In the genomic region with DNA sequence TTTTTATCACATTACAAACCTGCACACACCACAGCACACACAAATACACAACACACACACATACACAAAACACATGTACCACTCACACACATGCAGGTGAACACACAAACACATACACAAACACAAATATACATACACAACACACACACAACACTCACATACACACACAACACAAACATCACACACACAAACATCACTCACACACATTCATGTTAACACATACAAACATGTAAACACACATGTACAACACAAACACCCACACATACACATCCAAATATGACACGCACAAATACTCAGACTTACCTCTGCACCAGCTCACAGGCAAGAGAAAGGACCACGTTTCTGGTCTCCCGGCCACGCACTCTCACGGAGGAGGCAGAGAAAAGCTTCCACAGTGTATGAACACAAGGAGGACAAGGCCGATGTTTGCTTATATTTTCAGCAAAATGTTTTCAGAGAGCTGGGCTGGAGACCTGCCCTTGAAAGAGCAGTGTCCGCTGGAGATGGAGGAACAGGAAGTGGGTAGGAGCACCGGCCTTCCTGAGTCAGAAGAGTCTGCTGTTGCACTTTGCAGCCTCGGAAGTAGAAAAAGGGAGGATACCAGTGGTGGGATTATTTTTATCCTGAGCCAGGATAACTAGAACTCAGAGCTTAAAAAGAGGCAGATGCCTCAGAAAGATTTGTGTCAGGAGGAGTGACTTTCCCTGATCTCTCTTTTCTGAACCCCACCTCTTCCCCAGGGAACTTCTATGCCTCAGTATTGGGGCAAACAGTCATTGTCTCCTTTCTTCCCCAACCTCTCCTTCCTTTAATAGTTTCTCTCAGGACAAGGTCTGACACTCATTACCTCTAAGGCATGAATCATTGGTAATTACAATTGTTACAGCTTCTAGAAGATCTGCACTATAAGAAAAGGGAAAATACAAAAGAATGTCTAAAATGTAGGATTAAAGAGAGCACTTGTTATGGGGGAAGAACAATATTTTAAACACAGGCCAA, we compare ENCODE assay signal across 1 cellular context.
TF ChIP-seq lines count a peak whose summit lies in the region.

TSS of gene GIMAP6 (minus strand) at position 520 of the 999 bp plus-strand sequence. CDS start 2,243 bp downstream, outside the sequence.

TF ChIP-seq in GM12878, 131 proteins besides CTCF, POLR2A, EP300 and RAD21 (continued from another document and continues in another):
- TF ChIP-seq CUX1 (IDR thresholded peaks at IDR 0.05; ENCODE audit: insufficient replicate concordance, low read depth, low read length): no peak
- TF ChIP-seq ZNF384 (IDR thresholded peaks at IDR 0.05; ENCODE audit: borderline replicate concordance, low read depth, low read length): no peak
- TF ChIP-seq, protein P1, sequence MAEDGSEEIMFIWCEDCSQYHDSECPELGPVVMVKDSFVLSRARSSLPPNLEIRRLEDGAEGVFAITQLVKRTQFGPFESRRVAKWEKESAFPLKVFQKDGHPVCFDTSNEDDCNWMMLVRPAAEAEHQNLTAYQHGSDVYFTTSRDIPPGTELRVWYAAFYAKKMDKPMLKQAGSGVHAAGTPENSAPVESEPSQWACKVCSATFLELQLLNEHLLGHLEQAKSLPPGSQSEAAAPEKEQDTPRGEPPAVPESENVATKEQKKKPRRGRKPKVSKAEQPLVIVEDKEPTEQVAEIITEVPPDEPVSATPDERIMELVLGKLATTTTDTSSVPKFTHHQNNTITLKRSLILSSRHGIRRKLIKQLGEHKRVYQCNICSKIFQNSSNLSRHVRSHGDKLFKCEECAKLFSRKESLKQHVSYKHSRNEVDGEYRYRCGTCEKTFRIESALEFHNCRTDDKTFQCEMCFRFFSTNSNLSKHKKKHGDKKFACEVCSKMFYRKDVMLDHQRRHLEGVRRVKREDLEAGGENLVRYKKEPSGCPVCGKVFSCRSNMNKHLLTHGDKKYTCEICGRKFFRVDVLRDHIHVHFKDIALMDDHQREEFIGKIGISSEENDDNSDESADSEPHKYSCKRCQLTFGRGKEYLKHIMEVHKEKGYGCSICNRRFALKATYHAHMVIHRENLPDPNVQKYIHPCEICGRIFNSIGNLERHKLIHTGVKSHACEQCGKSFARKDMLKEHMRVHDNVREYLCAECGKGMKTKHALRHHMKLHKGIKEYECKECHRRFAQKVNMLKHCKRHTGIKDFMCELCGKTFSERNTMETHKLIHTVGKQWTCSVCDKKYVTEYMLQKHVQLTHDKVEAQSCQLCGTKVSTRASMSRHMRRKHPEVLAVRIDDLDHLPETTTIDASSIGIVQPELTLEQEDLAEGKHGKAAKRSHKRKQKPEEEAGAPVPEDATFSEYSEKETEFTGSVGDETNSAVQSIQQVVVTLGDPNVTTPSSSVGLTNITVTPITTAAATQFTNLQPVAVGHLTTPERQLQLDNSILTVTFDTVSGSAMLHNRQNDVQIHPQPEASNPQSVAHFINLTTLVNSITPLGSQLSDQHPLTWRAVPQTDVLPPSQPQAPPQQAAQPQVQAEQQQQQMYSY (CRISPR knock-in tag; IDR thresholded peaks at IDR 0.05): no peak
- no peak for TF ChIP-seq MYB (IDR thresholded peaks at IDR 0.05; ENCODE audit: borderline replicate concordance, low read depth, low read length)
- no peak for TF ChIP-seq NFYA (IDR thresholded peaks at IDR 0.05; ENCODE audit: borderline replicate concordance, low read depth, low read length)
- no peak for TF ChIP-seq STAT1 (conservative IDR thresholded peaks at IDR 0.05)
- no peak for TF ChIP-seq SREBF2 (IDR thresholded peaks at IDR 0.05; ENCODE audit: low read length)
- TF ChIP-seq, protein P2, sequence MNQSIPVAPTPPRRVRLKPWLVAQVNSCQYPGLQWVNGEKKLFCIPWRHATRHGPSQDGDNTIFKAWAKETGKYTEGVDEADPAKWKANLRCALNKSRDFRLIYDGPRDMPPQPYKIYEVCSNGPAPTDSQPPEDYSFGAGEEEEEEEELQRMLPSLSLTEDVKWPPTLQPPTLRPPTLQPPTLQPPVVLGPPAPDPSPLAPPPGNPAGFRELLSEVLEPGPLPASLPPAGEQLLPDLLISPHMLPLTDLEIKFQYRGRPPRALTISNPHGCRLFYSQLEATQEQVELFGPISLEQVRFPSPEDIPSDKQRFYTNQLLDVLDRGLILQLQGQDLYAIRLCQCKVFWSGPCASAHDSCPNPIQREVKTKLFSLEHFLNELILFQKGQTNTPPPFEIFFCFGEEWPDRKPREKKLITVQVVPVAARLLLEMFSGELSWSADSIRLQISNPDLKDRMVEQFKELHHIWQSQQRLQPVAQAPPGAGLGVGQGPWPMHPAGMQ (IDR thresholded peaks at IDR 0.05; ENCODE audit: borderline replicate concordance): no peak
- TF ChIP-seq, protein P3, sequence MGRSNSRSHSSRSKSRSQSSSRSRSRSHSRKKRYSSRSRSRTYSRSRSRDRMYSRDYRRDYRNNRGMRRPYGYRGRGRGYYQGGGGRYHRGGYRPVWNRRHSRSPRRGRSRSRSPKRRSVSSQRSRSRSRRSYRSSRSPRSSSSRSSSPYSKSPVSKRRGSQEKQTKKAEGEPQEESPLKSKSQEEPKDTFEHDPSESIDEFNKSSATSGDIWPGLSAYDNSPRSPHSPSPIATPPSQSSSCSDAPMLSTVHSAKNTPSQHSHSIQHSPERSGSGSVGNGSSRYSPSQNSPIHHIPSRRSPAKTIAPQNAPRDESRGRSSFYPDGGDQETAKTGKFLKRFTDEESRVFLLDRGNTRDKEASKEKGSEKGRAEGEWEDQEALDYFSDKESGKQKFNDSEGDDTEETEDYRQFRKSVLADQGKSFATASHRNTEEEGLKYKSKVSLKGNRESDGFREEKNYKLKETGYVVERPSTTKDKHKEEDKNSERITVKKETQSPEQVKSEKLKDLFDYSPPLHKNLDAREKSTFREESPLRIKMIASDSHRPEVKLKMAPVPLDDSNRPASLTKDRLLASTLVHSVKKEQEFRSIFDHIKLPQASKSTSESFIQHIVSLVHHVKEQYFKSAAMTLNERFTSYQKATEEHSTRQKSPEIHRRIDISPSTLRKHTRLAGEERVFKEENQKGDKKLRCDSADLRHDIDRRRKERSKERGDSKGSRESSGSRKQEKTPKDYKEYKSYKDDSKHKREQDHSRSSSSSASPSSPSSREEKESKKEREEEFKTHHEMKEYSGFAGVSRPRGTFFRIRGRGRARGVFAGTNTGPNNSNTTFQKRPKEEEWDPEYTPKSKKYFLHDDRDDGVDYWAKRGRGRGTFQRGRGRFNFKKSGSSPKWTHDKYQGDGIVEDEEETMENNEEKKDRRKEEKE (IDR thresholded peaks at IDR 0.05): no peak
- TF ChIP-seq STAT3 (IDR thresholded peaks at IDR 0.05; ENCODE audit: low read depth, low read length): no peak
- no peak; the same call in 1 of the 2 replicates for TF ChIP-seq WRNIP1 (IDR thresholded peaks at IDR 0.05; ENCODE audit: borderline replicate concordance, low read depth, low read length)
- TF ChIP-seq ZNF622 (IDR thresholded peaks at IDR 0.05): peak; percentile 12; the same call in 1 of the 2 replicates
- TF ChIP-seq BACH1 (IDR thresholded peaks at IDR 0.05; ENCODE audit: borderline replicate concordance): no peak
- peak; percentile 26 for TF ChIP-seq MEF2B (IDR thresholded peaks at IDR 0.05; ENCODE audit: partially characterized antibody, poor library complexity, severe bottlenecking)
- no peak for TF ChIP-seq HCFC1 (IDR thresholded peaks at IDR 0.05; ENCODE audit: low read length)
- peak; percentile 94 for TF ChIP-seq NBN (IDR thresholded peaks at IDR 0.05)
- TF ChIP-seq SMC3 (IDR thresholded peaks at IDR 0.05; ENCODE audit: borderline replicate concordance, low read length): 0 out of 2 replicates have a peak, but pooled peaks have one; percentile 4
- no peak for TF ChIP-seq PBX3 (IDR thresholded peaks at IDR 0.05; ENCODE audit: insufficient replicate concordance, low read depth, low read length)
- TF ChIP-seq JUND (IDR thresholded peaks at IDR 0.05; ENCODE audit: low read depth, low read length): no peak
- peak; percentile 60 to 66; a peak in 3 of 4 replicates for TF ChIP-seq IKZF2 (IDR thresholded peaks at IDR 0.05)
- no peak for TF ChIP-seq FOXK2 (IDR thresholded peaks at IDR 0.05)
- peak; percentile 49; the same call in 1 of the 2 replicates for TF ChIP-seq ELK1 (IDR thresholded peaks at IDR 0.05; ENCODE audit: low read depth, low read length)
- peak; percentile 99 for TF ChIP-seq HDGF (IDR thresholded peaks at IDR 0.05)
- TF ChIP-seq CHD4 (IDR thresholded peaks at IDR 0.05): no peak
- TF ChIP-seq ETV6 (conservative IDR thresholded peaks at IDR 0.05 in 1 of 2, IDR thresholded peaks at IDR 0.05 in 1 of 2; ENCODE audit: borderline replicate concordance in 1 of 2, low read depth in 1 of 2): 0 out of 4 replicates have a peak, but pooled peaks of 1 of the 2 experiments have one; percentile 38
- TF ChIP-seq CBX3 (IDR thresholded peaks at IDR 0.05; ENCODE audit: borderline replicate concordance, low read depth): no peak
- TF ChIP-seq, protein P4, sequence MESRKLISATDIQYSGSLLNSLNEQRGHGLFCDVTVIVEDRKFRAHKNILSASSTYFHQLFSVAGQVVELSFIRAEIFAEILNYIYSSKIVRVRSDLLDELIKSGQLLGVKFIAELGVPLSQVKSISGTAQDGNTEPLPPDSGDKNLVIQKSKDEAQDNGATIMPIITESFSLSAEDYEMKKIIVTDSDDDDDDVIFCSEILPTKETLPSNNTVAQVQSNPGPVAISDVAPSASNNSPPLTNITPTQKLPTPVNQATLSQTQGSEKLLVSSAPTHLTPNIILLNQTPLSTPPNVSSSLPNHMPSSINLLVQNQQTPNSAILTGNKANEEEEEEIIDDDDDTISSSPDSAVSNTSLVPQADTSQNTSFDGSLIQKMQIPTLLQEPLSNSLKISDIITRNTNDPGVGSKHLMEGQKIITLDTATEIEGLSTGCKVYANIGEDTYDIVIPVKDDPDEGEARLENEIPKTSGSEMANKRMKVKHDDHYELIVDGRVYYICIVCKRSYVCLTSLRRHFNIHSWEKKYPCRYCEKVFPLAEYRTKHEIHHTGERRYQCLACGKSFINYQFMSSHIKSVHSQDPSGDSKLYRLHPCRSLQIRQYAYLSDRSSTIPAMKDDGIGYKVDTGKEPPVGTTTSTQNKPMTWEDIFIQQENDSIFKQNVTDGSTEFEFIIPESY (IDR thresholded peaks at IDR 0.05): no peak
- TF ChIP-seq, protein P5, sequence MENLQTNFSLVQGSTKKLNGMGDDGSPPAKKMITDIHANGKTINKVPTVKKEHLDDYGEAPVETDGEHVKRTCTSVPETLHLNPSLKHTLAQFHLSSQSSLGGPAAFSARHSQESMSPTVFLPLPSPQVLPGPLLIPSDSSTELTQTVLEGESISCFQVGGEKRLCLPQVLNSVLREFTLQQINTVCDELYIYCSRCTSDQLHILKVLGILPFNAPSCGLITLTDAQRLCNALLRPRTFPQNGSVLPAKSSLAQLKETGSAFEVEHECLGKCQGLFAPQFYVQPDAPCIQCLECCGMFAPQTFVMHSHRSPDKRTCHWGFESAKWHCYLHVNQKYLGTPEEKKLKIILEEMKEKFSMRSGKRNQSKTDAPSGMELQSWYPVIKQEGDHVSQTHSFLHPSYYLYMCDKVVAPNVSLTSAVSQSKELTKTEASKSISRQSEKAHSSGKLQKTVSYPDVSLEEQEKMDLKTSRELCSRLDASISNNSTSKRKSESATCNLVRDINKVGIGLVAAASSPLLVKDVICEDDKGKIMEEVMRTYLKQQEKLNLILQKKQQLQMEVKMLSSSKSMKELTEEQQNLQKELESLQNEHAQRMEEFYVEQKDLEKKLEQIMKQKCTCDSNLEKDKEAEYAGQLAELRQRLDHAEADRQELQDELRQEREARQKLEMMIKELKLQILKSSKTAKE (IDR thresholded peaks at IDR 0.05; ENCODE audit: low read depth, poor library complexity, severe bottlenecking): no peak
